In the genomic region with DNA sequence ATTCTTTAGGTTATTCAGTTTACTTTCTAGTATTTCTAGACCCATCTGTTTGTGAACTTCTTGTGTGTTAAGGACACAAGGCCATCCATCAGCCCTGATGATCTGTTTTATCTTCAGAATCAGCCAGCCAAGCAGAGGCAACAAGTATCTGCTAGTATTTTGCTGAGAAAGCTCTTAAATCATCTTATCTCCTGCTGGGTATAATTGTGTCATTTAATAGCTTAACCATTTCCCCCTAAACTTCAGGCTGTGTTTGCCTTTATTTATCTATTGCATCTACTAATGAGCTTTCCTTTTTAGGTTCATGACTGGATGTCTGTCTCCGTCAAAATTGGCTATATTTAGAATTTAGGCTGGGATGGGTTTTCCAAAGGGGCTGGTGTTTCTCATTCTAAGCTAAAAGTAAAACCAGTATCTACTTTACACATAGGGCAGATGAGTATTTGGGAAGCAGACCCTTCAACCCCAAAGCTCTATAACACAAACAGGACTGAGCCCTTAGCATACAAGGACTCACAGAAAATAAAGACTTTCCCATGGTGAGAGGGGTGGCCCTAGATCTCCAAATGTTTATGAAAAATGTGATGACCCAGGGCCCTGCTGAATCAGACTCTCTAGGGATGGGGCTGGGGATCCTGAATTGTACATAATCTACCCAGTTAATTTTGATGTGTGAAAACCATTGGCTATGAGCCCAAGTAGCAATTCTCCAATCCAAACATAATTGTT, we compare ENCODE assay signal across 1 cellular context.
TF ChIP-seq lines count a peak whose summit lies in the region.

No MANE protein-coding gene starts in this region.

TF ChIP-seq in HEK293, 187 proteins besides CTCF, POLR2A, EP300 and RAD21 (continued from another document):
- TF ChIP-seq, protein P1, sequence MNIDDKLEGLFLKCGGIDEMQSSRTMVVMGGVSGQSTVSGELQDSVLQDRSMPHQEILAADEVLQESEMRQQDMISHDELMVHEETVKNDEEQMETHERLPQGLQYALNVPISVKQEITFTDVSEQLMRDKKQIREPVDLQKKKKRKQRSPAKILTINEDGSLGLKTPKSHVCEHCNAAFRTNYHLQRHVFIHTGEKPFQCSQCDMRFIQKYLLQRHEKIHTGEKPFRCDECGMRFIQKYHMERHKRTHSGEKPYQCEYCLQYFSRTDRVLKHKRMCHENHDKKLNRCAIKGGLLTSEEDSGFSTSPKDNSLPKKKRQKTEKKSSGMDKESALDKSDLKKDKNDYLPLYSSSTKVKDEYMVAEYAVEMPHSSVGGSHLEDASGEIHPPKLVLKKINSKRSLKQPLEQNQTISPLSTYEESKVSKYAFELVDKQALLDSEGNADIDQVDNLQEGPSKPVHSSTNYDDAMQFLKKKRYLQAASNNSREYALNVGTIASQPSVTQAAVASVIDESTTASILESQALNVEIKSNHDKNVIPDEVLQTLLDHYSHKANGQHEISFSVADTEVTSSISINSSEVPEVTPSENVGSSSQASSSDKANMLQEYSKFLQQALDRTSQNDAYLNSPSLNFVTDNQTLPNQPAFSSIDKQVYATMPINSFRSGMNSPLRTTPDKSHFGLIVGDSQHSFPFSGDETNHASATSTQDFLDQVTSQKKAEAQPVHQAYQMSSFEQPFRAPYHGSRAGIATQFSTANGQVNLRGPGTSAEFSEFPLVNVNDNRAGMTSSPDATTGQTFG (tag by site-specific recombination; IDR thresholded peaks at IDR 0.05; ENCODE audit: borderline replicate concordance): no peak
- TF ChIP-seq ZBTB7A (tag by site-specific recombination; IDR thresholded peaks at IDR 0.05; ENCODE audit: low read depth) (no peak), GLIS1 (tag by site-specific recombination; IDR thresholded peaks at IDR 0.05) (peak; percentile 42; the same call in 1 of the 2 replicates), ZNF146 (tag by site-specific recombination; IDR thresholded peaks at IDR 0.05) (no peak), ZNF394 (tag by site-specific recombination; IDR thresholded peaks at IDR 0.05; ENCODE audit: borderline replicate concordance) (0 out of 2 replicates have a peak, but pooled peaks have one; percentile 13), ZNF707 (tag by site-specific recombination; IDR thresholded peaks at IDR 0.05) (no peak), GLI4 (tag by site-specific recombination; IDR thresholded peaks at IDR 0.05) (no peak), ZNF623 (tag by site-specific recombination; IDR thresholded peaks at IDR 0.05) (no peak), ZBTB8A (tag by site-specific recombination; IDR thresholded peaks at IDR 0.05) (0 out of 2 replicates have a peak, but pooled peaks have one; percentile 10), ZNF426 (tag by site-specific recombination; IDR thresholded peaks at IDR 0.05) (no peak), ZNF785 (tag by site-specific recombination; IDR thresholded peaks at IDR 0.05) (no peak), GFI1B (tag by site-specific recombination; IDR thresholded peaks at IDR 0.05) (no peak)
- TF ChIP-seq, protein P2, sequence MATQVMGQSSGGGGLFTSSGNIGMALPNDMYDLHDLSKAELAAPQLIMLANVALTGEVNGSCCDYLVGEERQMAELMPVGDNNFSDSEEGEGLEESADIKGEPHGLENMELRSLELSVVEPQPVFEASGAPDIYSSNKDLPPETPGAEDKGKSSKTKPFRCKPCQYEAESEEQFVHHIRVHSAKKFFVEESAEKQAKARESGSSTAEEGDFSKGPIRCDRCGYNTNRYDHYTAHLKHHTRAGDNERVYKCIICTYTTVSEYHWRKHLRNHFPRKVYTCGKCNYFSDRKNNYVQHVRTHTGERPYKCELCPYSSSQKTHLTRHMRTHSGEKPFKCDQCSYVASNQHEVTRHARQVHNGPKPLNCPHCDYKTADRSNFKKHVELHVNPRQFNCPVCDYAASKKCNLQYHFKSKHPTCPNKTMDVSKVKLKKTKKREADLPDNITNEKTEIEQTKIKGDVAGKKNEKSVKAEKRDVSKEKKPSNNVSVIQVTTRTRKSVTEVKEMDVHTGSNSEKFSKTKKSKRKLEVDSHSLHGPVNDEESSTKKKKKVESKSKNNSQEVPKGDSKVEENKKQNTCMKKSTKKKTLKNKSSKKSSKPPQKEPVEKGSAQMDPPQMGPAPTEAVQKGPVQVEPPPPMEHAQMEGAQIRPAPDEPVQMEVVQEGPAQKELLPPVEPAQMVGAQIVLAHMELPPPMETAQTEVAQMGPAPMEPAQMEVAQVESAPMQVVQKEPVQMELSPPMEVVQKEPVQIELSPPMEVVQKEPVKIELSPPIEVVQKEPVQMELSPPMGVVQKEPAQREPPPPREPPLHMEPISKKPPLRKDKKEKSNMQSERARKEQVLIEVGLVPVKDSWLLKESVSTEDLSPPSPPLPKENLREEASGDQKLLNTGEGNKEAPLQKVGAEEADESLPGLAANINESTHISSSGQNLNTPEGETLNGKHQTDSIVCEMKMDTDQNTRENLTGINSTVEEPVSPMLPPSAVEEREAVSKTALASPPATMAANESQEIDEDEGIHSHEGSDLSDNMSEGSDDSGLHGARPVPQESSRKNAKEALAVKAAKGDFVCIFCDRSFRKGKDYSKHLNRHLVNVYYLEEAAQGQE (tag by site-specific recombination; IDR thresholded peaks at IDR 0.05): no peak
- TF ChIP-seq, protein P3, sequence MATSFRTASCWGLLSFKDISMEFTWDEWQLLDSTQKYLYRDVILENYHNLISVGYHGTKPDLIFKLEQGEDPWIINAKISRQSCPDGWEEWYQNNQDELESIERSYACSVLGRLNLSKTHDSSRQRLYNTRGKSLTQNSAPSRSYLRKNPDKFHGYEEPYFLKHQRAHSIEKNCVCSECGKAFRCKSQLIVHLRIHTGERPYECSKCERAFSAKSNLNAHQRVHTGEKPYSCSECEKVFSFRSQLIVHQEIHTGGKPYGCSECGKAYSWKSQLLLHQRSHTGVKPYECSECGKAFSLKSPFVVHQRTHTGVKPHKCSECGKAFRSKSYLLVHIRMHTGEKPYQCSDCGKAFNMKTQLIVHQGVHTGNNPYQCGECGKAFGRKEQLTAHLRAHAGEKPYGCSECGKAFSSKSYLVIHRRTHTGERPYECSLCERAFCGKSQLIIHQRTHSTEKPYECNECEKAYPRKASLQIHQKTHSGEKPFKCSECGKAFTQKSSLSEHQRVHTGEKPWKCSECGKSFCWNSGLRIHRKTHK (tag by site-specific recombination; IDR thresholded peaks at IDR 0.05): no peak
TF ChIP-seq in HEK293: peak in this region for 29.
